Comparison of ENCODE assay signal across 8 cellular contexts in genomic region chr3:120177151-120177550, GRCh38.
A peak's percentile ranks its signal among the peaks of the same experiment; 100 is the strongest.
DNase-seq lines count a peak whose midpoint lies in the region; ATAC-seq, FAIRE-seq and TF ChIP-seq lines count a peak whose summit lies in the region.

No MANE protein-coding gene starts in this region.

- no peaks in the 10 kb centered on the region for H3K36me3 Mint-ChIP-seq in astrocyte (ENCODE audit: low read depth, unreplicated experiment)

- H3K9ac ChIP-seq in astrocyte (ENCODE audit: low read length) (peak overlapping the region; percentile 41), kidney (ENCODE audit: low read length in 2 of 2) (peak overlapping the region in 1 of 2 donors; percentile 53), colonic mucosa (ENCODE audit: low read depth in 2 of 2, low read length in 2 of 2) (no peak overlapping the region)

- peak overlapping the region; percentile 69 for H3K4me2 ChIP-seq in astrocyte (ENCODE audit: low read length)

- no peaks in the 10 kb centered on the region for H3K27me3 Mint-ChIP-seq in astrocyte (ENCODE audit: low read depth, unreplicated experiment)

- H3K36me3 ChIP-seq in astrocyte (ENCODE audit: insufficient read depth, low read length) = no peaks in the 10 kb centered on the region
- no peaks in the 10 kb centered on the region for H3K36me3 ChIP-seq in kidney (ENCODE audit: control insufficient read depth in 1 of 2, insufficient read depth in 2 of 2, low read length in 2 of 2)
- no peaks in the 10 kb centered on the region for H3K36me3 ChIP-seq in colonic mucosa

- FAIRE-seq in astrocyte (lab: Jason Lieb, UNC) (peak; percentile 73), kidney (lab: Jason Lieb, UNC) (no peak)

- H3K79me2 ChIP-seq in astrocyte (ENCODE audit: insufficient read depth, low read length) = no peaks in the 10 kb centered on the region

- peaks cover 28% of the 10 kb centered on the region for H3K4me1 Mint-ChIP-seq in astrocyte (ENCODE audit: low read depth, unreplicated experiment)

- H3K27me3 ChIP-seq in astrocyte (ENCODE audit: insufficient read depth, low read length) = no peaks in the 10 kb centered on the region
- no peaks in the 10 kb centered on the region for H3K27me3 ChIP-seq in colonic mucosa

- peak overlapping the region; percentile 60 for H3K4me3 Mint-ChIP-seq in astrocyte (ENCODE audit: unreplicated experiment)

- peaks cover 13% of the 10 kb centered on the region for H3K4me1 ChIP-seq in astrocyte (ENCODE audit: insufficient read depth, low read length)
- peaks cover 0 to 6% of the 10 kb centered on the region in 2 donors for H3K4me1 ChIP-seq in kidney (ENCODE audit: control insufficient read depth in 1 of 2, insufficient read depth in 1 of 2, low read depth in 1 of 2, low read length in 2 of 2)
- no peaks in the 10 kb centered on the region for H3K4me1 ChIP-seq in colonic mucosa

- no peak for TF ChIP-seq CTCF in astrocyte (IDR thresholded peaks at IDR 0.05; ENCODE audit: insufficient read depth, low read depth, low read length)
- TF ChIP-seq CTCF in kidney (IDR thresholded peaks at IDR 0.05; ENCODE audit: borderline replicate concordance, extremely low read depth, insufficient read depth) = no peak
- no peak for TF ChIP-seq CTCF in colonic mucosa (IDR thresholded peaks at IDR 0.05)

- H4K20me1 ChIP-seq in astrocyte (ENCODE audit: insufficient read depth, low read length) = no peaks in the 10 kb centered on the region

- intact Hi-C loops in Right ventricle myocardium inferior (cut with DNase I) (no loop called here), cardiac septum (cut with DNase I) (no loop called here), kidney (cut with DNase I) (no loop called here), posterior cingulate gyrus (cut with DNase I) (no loop called here), colonic mucosa (cut with DNase I) (no loop called here)

- peak; percentile 88 for ATAC-seq in Right ventricle myocardium inferior
- no peak for ATAC-seq in HG02870 (IDR thresholded peaks at IDR 0.05; ENCODE audit: unreplicated experiment)

- H3K4me3 ChIP-seq in astrocyte (ENCODE audit: insufficient read depth, low read depth, low read length) = no peak overlapping the region
- no peak overlapping the region for H3K4me3 ChIP-seq in kidney (ENCODE audit: low read length in 2 of 2)
- no peak overlapping the region for H3K4me3 ChIP-seq in colonic mucosa

- peak overlapping the region; percentile 99 for H3K27ac Mint-ChIP-seq in astrocyte (ENCODE audit: unreplicated experiment)

- no peaks in the 10 kb centered on the region for H3K9me3 Mint-ChIP-seq in astrocyte (ENCODE audit: unreplicated experiment)

- H3K9me3 ChIP-seq in astrocyte (ENCODE audit: insufficient read depth, low read depth, low read length) = no peaks in the 10 kb centered on the region
- no peaks in the 10 kb centered on the region for H3K9me3 ChIP-seq in kidney (ENCODE audit: control insufficient read depth in 1 of 2, low read length in 2 of 2)
- H3K9me3 ChIP-seq in colonic mucosa = no peaks in the 10 kb centered on the region

- no peak for DNase-seq in Right ventricle myocardium inferior (ENCODE audit: missing footprints)
- no peak for DNase-seq in cardiac septum (ENCODE audit: low spot score)
- DNase-seq in astrocyte (ENCODE audit: low read depth) = peak; percentile 74
- peak; percentile 73 for DNase-seq in kidney
- DNase-seq in stimulated activated CD8-positive, alpha-beta memory T cell treated with anti-CD3 and anti-CD28 coated beads, Interleukin-4, amount 100 ng/mL, for 48 hours = no peak
- DNase-seq in posterior cingulate gyrus = no peak
- no peak for DNase-seq in colonic mucosa

- H3K27ac ChIP-seq in astrocyte (ENCODE audit: low read depth, low read length) (peak overlapping the region; percentile 12), kidney (ENCODE audit: low read depth in 2 of 2, low read length in 2 of 2) (no peak overlapping the region), colonic mucosa (no peak overlapping the region)

- peak overlapping the region; percentile 49 for H2AFZ ChIP-seq in astrocyte (ENCODE audit: low read depth, low read length)

Comparison
In these comparisons a context has a peak if more than half of its experiments do, and no peak if none do; other contexts are left out.
1. DNase-seq: peak in astrocyte (single experiment) and kidney (single experiment); none in Right ventricle myocardium inferior (single experiment), cardiac septum (single experiment), stimulated activated CD8-positive, alpha-beta memory T cell treated with anti-CD3 and anti-CD28 coated beads, Interleukin-4, amount 100 ng/mL, for 48 hours (single experiment), posterior cingulate gyrus (0 of 10) and colonic mucosa (single experiment).